ENCODE assay signal across 8 cellular contexts in the genomic region with DNA sequence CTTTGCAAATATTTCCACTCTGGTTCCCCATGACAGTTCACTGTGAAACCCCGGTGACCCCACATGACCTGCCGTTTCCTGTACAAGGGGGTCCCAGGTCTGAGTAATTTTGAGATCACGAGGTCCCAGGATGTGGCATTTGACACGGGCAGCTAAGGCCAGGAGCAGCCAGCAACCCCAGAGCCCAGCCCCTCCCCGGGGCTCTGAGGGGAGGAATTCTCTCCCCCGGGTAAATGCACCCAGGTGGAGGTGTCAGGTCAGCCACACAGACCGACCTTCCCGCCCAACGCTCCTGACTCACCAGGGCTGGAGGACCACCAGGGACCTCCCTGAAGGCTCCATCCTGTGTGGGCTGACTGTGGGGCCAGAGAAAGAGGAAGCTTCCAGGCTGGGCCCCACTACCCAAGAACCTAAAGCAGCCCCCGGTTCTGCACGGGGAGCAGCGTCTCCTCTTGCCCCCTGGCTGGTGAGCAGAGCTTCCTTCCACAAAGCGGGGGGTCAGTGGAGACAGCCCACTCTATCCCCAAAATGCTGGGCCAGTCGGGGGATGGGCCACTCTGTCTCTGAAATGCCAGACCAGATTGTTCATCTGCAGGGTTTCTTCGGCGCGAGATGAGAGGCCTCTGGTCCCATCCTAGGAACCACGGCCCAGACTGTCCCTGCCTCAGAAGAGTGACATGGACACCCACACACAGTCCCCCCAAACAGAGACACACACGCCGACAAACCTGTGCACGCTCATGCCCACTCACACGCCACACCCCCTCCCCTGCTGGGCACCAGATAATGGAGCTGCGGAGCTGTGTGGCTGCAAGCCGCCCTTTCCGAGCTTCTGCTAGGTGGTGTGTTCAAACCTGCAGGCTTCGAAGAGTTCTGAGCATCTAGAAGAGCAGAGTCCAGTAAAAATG. TPM values are rescaled to one million over a fixed set of nuclear protein-coding genes. Genes with fewer than 3 reads are reported as not detected.
DNase-seq lines count a peak whose midpoint lies in the region; ATAC-seq, FAIRE-seq and TF ChIP-seq lines count a peak whose summit lies in the region.

No MANE protein-coding gene starts in this region.

- peaks cover 21% of the 10 kb centered on the region for H3K79me2 ChIP-seq in PC-3 (ENCODE audit: low read length)
- H3K79me2 ChIP-seq in endothelial cell of umbilical vein (ENCODE audit: control insufficient read depth, insufficient read depth, low read length): no peaks in the 10 kb centered on the region

- peaks cover 10 to 57% (median 40%) of the 10 kb centered on the region in 12 donors for H3K4me1 ChIP-seq in heart left ventricle
- peaks cover 54% of the 10 kb centered on the region for H3K4me1 ChIP-seq in PC-3 (ENCODE audit: insufficient read depth, low read length)
- peaks cover 35% of the 10 kb centered on the region for H3K4me1 ChIP-seq in endothelial cell of umbilical vein (ENCODE audit: control insufficient read depth, extremely low read depth, insufficient read depth, low read length)
- H3K4me1 ChIP-seq in transverse colon: peaks cover 14 to 34% (median 22%) of the 10 kb centered on the region in 4 donors
- H3K4me1 ChIP-seq in aorta (ENCODE audit: control insufficient read depth in 1 of 2, insufficient read depth in 2 of 2, low read length in 2 of 2): no peaks in the 10 kb centered on the region

- peak in 1 of 5 donors; percentile 58 for DNase-seq in heart left ventricle
- no peak for DNase-seq in cardiac septum (ENCODE audit: low spot score)
- no peak for DNase-seq in PC-3
- no peak for DNase-seq in endothelial cell of umbilical vein (ENCODE audit: low read depth, low spot score)
- peak; percentile 20 for DNase-seq in transverse colon
- DNase-seq in AG08395 (ENCODE audit: low spot score): no peak
- no peak for DNase-seq in caudate nucleus (lab: John Stamatoyannopoulos, UW)
- no peak for DNase-seq in aorta

- 75 to 82% (median 76%) methylated on average over 26 of the region's 26 CpGs for whole genome bisulfite sequencing in heart left ventricle, 4 donors
- WGBS in transverse colon (ENCODE audit: low coverage in 1 of 2), 2 donors: 79 to 95% methylated on average over 4 to 25 of the region's 26 CpGs
- 74 to 78% methylated on average over 26 of the region's 26 CpGs for WGBS in aorta, 2 donors

- POLR2A ChIA-PET in PC-3 (lab: Charles Lee; ENCODE audit: unreplicated experiment) (no interaction called here), endothelial cell of umbilical vein (lab: Charles Lee) (no interaction called here)

- TF ChIP-seq CTCF in heart left ventricle (IDR thresholded peaks at IDR 0.05): no peak
- TF ChIP-seq CTCF in PC-3 (conservative IDR thresholded peaks at IDR 0.05; ENCODE audit: low read depth, low read length): no peak
- TF ChIP-seq CTCF in endothelial cell of umbilical vein (IDR thresholded peaks at IDR 0.05; ENCODE audit: extremely low read depth in 1 of 2, insufficient read depth in 1 of 2, low read depth in 1 of 2, low read length in 2 of 2): no peak
- TF ChIP-seq CTCF in transverse colon (IDR thresholded peaks at IDR 0.05): no peak

- no peaks in the 10 kb centered on the region for H3K9me1 ChIP-seq in endothelial cell of umbilical vein (replicated peaks; ENCODE audit: control insufficient read depth, extremely low read depth, insufficient read depth, low read length)

- intact Hi-C loops in heart left ventricle (cut with DNase I) (loop anchor here in 6 of 10 donors (5.0 to 10.0 kb wide), 5 partner anchors 117 to 214 kb away; a partner anchor contains a TSS), cardiac septum (cut with DNase I) (loop anchor here (10.0 kb wide), 1 partner anchor 204 kb away; no protein-coding TSS in a partner anchor), PC-3 (cut with micrococcal nuclease) (loop anchor here (5.0 kb wide), 1 partner anchor 33 kb away; no protein-coding TSS in a partner anchor), endothelial cell of umbilical vein (cut with micrococcal nuclease) (loop anchor here (5.0 kb wide), 1 partner anchor 212 kb away; a partner anchor contains a TSS), transverse colon (cut with DNase I; ENCODE audit: low total_unique reads) (loop anchor here (10.0 kb wide), 1 partner anchor 204 kb away; no protein-coding TSS in a partner anchor), aorta (cut with DNase I) (no loop called here)

- H3K4me2 ChIP-seq in PC-3 (ENCODE audit: low read length) (peak overlapping the region; percentile 29; the same call in 1 of the 2 replicates), endothelial cell of umbilical vein (ENCODE audit: insufficient read depth, low read length) (no peak overlapping the region)

- H3K9ac ChIP-seq in PC-3 (ENCODE audit: low read length) (peak overlapping the region; percentile 75), endothelial cell of umbilical vein (replicated peaks; ENCODE audit: extremely low read depth, insufficient read depth, low read length) (peak overlapping the region; percentile 14)

- H3K36me3 ChIP-seq in heart left ventricle (no peaks in the 10 kb centered on the region), PC-3 (ENCODE audit: low read depth, low read length) (no peaks in the 10 kb centered on the region), endothelial cell of umbilical vein (ENCODE audit: control insufficient read depth in 2 of 2, extremely low read depth in 1 of 2, insufficient read depth in 2 of 2, low read length in 2 of 2) (no peaks in the 10 kb centered on the region), transverse colon (no peaks in the 10 kb centered on the region), aorta (ENCODE audit: control insufficient read depth in 1 of 2, insufficient read depth in 2 of 2, low read length in 1 of 2) (no peaks in the 10 kb centered on the region)

- CTCF ChIA-PET in PC-3 (lab: Charles Lee) (no interaction called here), endothelial cell of umbilical vein (lab: Charles Lee) (interaction anchor here (1.3 to 3.8 kb wide), 5 partner anchors 9 to 173 kb away, joined by 5 to 107 read pairs (median 15); no protein-coding TSS in a partner anchor)

- H3K27ac ChIP-seq in heart left ventricle: peak overlapping the region in 11 of 12 donors; percentile 44 to 96 (median 75)
- H3K27ac ChIP-seq in PC-3 (ENCODE audit: low read length): peak overlapping the region; percentile 91
- H3K27ac ChIP-seq in endothelial cell of umbilical vein (ENCODE audit: insufficient read depth, low read depth, low read length): peak overlapping the region; percentile 58
- peak overlapping the region in 3 of 4 donors; percentile 32 to 35 (median 34) for H3K27ac ChIP-seq in transverse colon
- no peak overlapping the region for H3K27ac ChIP-seq in caudate nucleus (ENCODE audit: low read depth, low read length)
- no peak overlapping the region for H3K27ac ChIP-seq in aorta (ENCODE audit: low read depth in 1 of 2, low read length in 2 of 2)

- dilution Hi-C loops in endothelial cell of umbilical vein (cut with MboI; ENCODE audit: extremely low pct_ligation_motif_present, low sequenced_read_pairs): no loop called here

- no peak for ATAC-seq in heart left ventricle
- peak; percentile 1; the same call in 1 of the 2 replicates for ATAC-seq in PC-3
- ATAC-seq in aorta (ENCODE audit: low FRiP score): no peak

- no peaks in the 10 kb centered on the region for H3K9me2 ChIP-seq in PC-3 (replicated peaks; ENCODE audit: low read length)

- TF ChIP-seq POLR2A in heart left ventricle (IDR thresholded peaks at IDR 0.05): no peak
- no peak for TF ChIP-seq POLR2A in endothelial cell of umbilical vein (IDR thresholded peaks at IDR 0.05; ENCODE audit: low read depth, low read length)
- no peak for TF ChIP-seq POLR2A in transverse colon (IDR thresholded peaks at IDR 0.05)

- in situ Hi-C loops in transverse colon (cut with MboI; ENCODE audit: low pct_ligation_motif_present in 1 of 4, low pct_unique_long_range_greater_than_20kb in 1 of 4, low sequenced_read_pairs in 3 of 4): loop anchor here in 3 of 4 donors (10.0 kb wide), 2 partner anchors 114 to 124 kb away; no protein-coding TSS in a partner anchor

- BruUV-seq in PC-3 (replicated peaks; lab: Mats Ljungman, UMichigan) (TSS peak; percentile 66), endothelial cell of umbilical vein (replicated peaks; lab: Mats Ljungman, UMichigan) (no TSS peak)

- no peak overlapping the region for H3K4me3 ChIP-seq in heart left ventricle
- no peak overlapping the region for H3K4me3 ChIP-seq in PC-3 (ENCODE audit: low read length)
- no peak overlapping the region for H3K4me3 ChIP-seq in endothelial cell of umbilical vein (replicated peaks in 1 of 3; ENCODE audit: insufficient read depth in 1 of 3, low read depth in 1 of 3, low read length in 3 of 3)
- no peak overlapping the region for H3K4me3 ChIP-seq in transverse colon
- H3K4me3 ChIP-seq in aorta (ENCODE audit: low read length in 2 of 2): no peak overlapping the region

- FAIRE-seq in endothelial cell of umbilical vein (lab: Jason Lieb, UNC): no peak

- H3F3A ChIP-seq in PC-3 (ENCODE audit: low read length, unreplicated experiment): peaks cover 7% of the 10 kb centered on the region

- H3K9me3 ChIP-seq in heart left ventricle: no peaks in the 10 kb centered on the region
- no peaks in the 10 kb centered on the region for H3K9me3 ChIP-seq in PC-3 (ENCODE audit: low read length)
- H3K9me3 ChIP-seq in endothelial cell of umbilical vein (replicated peaks; ENCODE audit: control insufficient read depth, insufficient read depth, low read length): no peaks in the 10 kb centered on the region
- H3K9me3 ChIP-seq in transverse colon: no peaks in the 10 kb centered on the region
- no peaks in the 10 kb centered on the region for H3K9me3 ChIP-seq in aorta (ENCODE audit: control insufficient read depth, low read length)

- no peaks in the 10 kb centered on the region for H3K27me3 ChIP-seq in heart left ventricle
- H3K27me3 ChIP-seq in PC-3 (ENCODE audit: low read length): no peaks in the 10 kb centered on the region
- H3K27me3 ChIP-seq in endothelial cell of umbilical vein (ENCODE audit: control insufficient read depth in 2 of 2, insufficient read depth in 2 of 2, low read length in 2 of 2): no peaks in the 10 kb centered on the region
- no peaks in the 10 kb centered on the region for H3K27me3 ChIP-seq in transverse colon
- no peaks in the 10 kb centered on the region for H3K27me3 ChIP-seq in aorta (ENCODE audit: control insufficient read depth in 1 of 2, insufficient read depth in 2 of 2, low read length in 1 of 2)

- TF ChIP-seq EP300 in transverse colon (IDR thresholded peaks at IDR 0.05; ENCODE audit: low read depth): no peak

- H2AFZ ChIP-seq in PC-3 (ENCODE audit: low read length) (peak overlapping the region; percentile 45; the same call in 1 of the 2 replicates), endothelial cell of umbilical vein (ENCODE audit: low read depth, low read length) (no peak overlapping the region)

- H4K20me1 ChIP-seq in PC-3 (ENCODE audit: low read length) (no peaks in the 10 kb centered on the region), endothelial cell of umbilical vein (replicated peaks; ENCODE audit: control insufficient read depth, extremely low read depth, insufficient read depth, low read length) (no peaks in the 10 kb centered on the region)

RNA-seq across cellular contexts. Expression of a gene that starts 23.4 kb away (rescaled TPM):
- 10 to 100 TPM in 5 of 9 donors, 1 to 10 TPM in 3, under 1 TPM in 1; 1.00 to 54.0 (median 10.4) TPM for total RNA-seq in heart left ventricle
- 10 to 100 TPM; 14.5 to 24.4 TPM for polyA plus RNA-seq in heart left ventricle
- total RNA-seq in cardiac septum: 10.8 TPM
- 161 and 162 TPM in 2 replicates for total RNA-seq in PC-3 (2014; rRNA removed)
- 3.3 and 4.1 TPM in 2 replicates for total RNA-seq in endothelial cell of umbilical vein
- polyA plus RNA-seq in endothelial cell of umbilical vein: 0.92 and 1.4 TPM in 2 replicates
- 1.1 and 1.4 TPM in 2 replicates for polyA plus RNA-seq in endothelial cell of umbilical vein (2011; cell fraction: cytosol; rRNA removed)
- polyA plus RNA-seq in endothelial cell of umbilical vein (2011; cell fraction: nucleus; rRNA removed): 2.6 and 3.5 TPM in 2 replicates
- 3.8 and 5.4 TPM in 2 replicates for polyA plus RNA-seq in endothelial cell of umbilical vein (2012)
- 0.55 and 1.00 TPM in 2 replicates for polyA minus RNA-seq in endothelial cell of umbilical vein
- polyA minus RNA-seq in endothelial cell of umbilical vein (2011; cell fraction: cytosol; rRNA and poly(A)+ RNA removed): 30.2 TPM
- 1.1 and 1.7 TPM in 2 replicates for polyA minus RNA-seq in endothelial cell of umbilical vein (2011; cell fraction: nucleus; rRNA and poly(A)+ RNA removed)
- 100 to 1,000 TPM in 1 of 4 donors, 10 to 100 TPM in 3; 13.7 to 375 (median 60.0) TPM for total RNA-seq in transverse colon
- 10 to 100 TPM; 13.9 to 14.6 TPM for total RNA-seq in aorta
- polyA plus RNA-seq in aorta: 1 to 10 TPM; 1.0 to 4.1 TPM

Comparison
In these comparisons a context has a peak if more than half of its experiments do, and no peak if none do; other contexts are left out.
1. H3K27ac ChIP-seq: peak in heart left ventricle (11 of 12), PC-3 (single experiment), endothelial cell of umbilical vein (single experiment) and transverse colon (3 of 4); none in caudate nucleus (single experiment) and aorta (0 of 2).
2. intact Hi-C loops: an anchor here in heart left ventricle (5.0 to 10.0 kb wide), cardiac septum (10.0 kb wide), PC-3 (5.0 kb wide), endothelial cell of umbilical vein (5.0 kb wide) and transverse colon (10.0 kb wide); none called in aorta.